ENCODE assay signal across 14 cellular contexts in the genomic region with DNA sequence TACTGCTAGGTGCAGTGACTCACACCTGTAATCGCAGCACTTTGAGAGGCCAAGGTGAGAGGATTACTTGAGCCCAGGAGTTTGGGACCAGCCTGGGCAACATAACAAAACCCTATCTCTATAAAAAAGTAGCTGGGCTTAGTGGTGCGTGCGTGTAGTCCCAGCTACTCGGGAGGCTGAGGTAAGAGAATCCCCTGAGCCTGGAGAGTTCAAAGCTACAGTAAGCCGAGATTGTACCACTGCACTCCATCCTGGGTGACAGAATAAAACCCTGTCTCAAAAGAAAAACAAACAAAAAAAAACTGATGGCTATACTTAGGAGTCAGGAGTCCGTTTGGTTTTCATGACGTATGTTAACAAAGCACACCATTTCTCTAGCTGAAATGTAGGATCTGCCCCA. TPM values are rescaled to one million over a fixed set of nuclear protein-coding genes. Genes with fewer than 3 reads are reported as not detected.
DNase-seq lines count a peak whose midpoint lies in the region; ATAC-seq and TF ChIP-seq lines count a peak whose summit lies in the region.
"Had no signal": no experiment of that assay in that cellular context is flagged by ENCODE, and none has a peak within 500 bp of the region (broad histone marks: within the 10 kb centered on the region; RNA-seq: fewer than 3 reads in every experiment).

No MANE protein-coding gene starts in this region.

- H3K9me3 Mint-ChIP-seq in activated CD8-positive, alpha-beta T cell treated with anti-CD3 and anti-CD28 coated beads for 36 hours, result no peaks in the 10 kb centered on the region
- H3K9me3 Mint-ChIP-seq in activated CD8-positive, alpha-beta T cell treated with anti-CD3 and anti-CD28 coated beads, Interleukin-2, amount 10 ng/mL, durations not matched to agents 7 days and 5 days (ENCODE audit: insufficient read depth), result no peaks in the 10 kb centered on the region
- no peaks in the 10 kb centered on the region for H3K9me3 Mint-ChIP-seq in endodermal cell

- BruUV-seq in OCI-LY7 (replicated peaks; lab: Mats Ljungman, UMichigan), result no TSS peak

- H3K4me1 Mint-ChIP-seq in activated CD8-positive, alpha-beta T cell treated with anti-CD3 and anti-CD28 coated beads for 36 hours (ENCODE audit: low read depth), result peaks cover 46% of the 10 kb centered on the region
- peaks cover 49% of the 10 kb centered on the region for H3K4me1 Mint-ChIP-seq in activated CD8-positive, alpha-beta T cell treated with anti-CD3 and anti-CD28 coated beads, Interleukin-2, amount 10 ng/mL, durations not matched to agents 7 days and 5 days (ENCODE audit: low read depth)
- H3K4me1 Mint-ChIP-seq in endodermal cell, result peaks cover 33% of the 10 kb centered on the region

- intact Hi-C loops in activated CD8-positive, alpha-beta T cell treated with anti-CD3 and anti-CD28 coated beads for 36 hours (cut with micrococcal nuclease), result loop anchor here (5.0 kb wide), 1 partner anchor 84 kb away; no protein-coding TSS in a partner anchor
- intact Hi-C loops in OCI-LY7 (cut with micrococcal nuclease; ENCODE audit: unreplicated experiment), result loop anchor here (5.0 kb wide), 1 partner anchor 204 kb away; no protein-coding TSS in a partner anchor
- intact Hi-C loops in sigmoid colon (cut with DNase I), result no loop called here
- intact Hi-C loops in ovary (cut with DNase I), result loop anchor here (5.0 to 10.0 kb wide), 5 partner anchors 64 to 1544 kb away; no protein-coding TSS in a partner anchor

- peak overlapping the region; percentile 27; the same call in 1 of the 2 replicates for H2AFZ ChIP-seq in OCI-LY7 (ENCODE audit: low read length)

- H3K27me3 ChIP-seq in endodermal cell (ENCODE audit: control insufficient read depth, insufficient read depth, low read length, poor library complexity, severe bottlenecking) (no peaks in the 10 kb centered on the region), sigmoid colon (no peaks in the 10 kb centered on the region), ovary (no peaks in the 10 kb centered on the region)
- H3K27me3 ChIP-seq: SJSA1 had no signal

- H3K79me2 ChIP-seq in OCI-LY7 (ENCODE audit: insufficient read depth, low read depth, low read length), result peaks cover 71% of the 10 kb centered on the region

- CTCF ChIA-PET in activated CD8-positive, alpha-beta T cell treated with anti-CD3 and anti-CD28 coated beads for 36 hours (lab: Charles Lee), result interaction anchor here (0.7 to 2.1 kb wide), 8 partner anchors 8 to 201 kb away, joined by 3 to 11 read pairs (median 4); no protein-coding TSS in a partner anchor
- CTCF ChIA-PET in activated CD8-positive, alpha-beta T cell treated with anti-CD3 and anti-CD28 coated beads, Interleukin-2, amount 10 ng/mL, durations not matched to agents 7 days and 5 days (lab: Charles Lee), result interaction anchor here (0.8 to 3.0 kb wide), 11 partner anchors 8 to 253 kb away, joined by 3 to 19 read pairs (median 7); no protein-coding TSS in a partner anchor
- CTCF ChIA-PET in OCI-LY7 (lab: Charles Lee; ENCODE audit: unreplicated experiment), result interaction anchor here (1.1 to 3.0 kb wide), 2 partner anchors 16 to 33 kb away, joined by 4 to 9 read pairs; no protein-coding TSS in a partner anchor

- peaks cover 62% of the 10 kb centered on the region for H3K4me1 ChIP-seq in OCI-LY7 (ENCODE audit: insufficient read depth, low read length, poor library complexity, severe bottlenecking)
- H3K4me1 ChIP-seq in endodermal cell (ENCODE audit: control insufficient read depth, insufficient read depth, low read length), result peaks cover 4% of the 10 kb centered on the region
- peaks cover 3 to 40% (median 37%) of the 10 kb centered on the region in 4 donors for H3K4me1 ChIP-seq in sigmoid colon
- peaks cover 1% of the 10 kb centered on the region for H3K4me1 ChIP-seq in ovary (ENCODE audit: insufficient read depth)

- TF ChIP-seq CTCF in activated CD8-positive, alpha-beta T cell treated with anti-CD3 and anti-CD28 coated beads for 36 hours (IDR thresholded peaks at IDR 0.05), result no peak
- TF ChIP-seq CTCF in OCI-LY7 (conservative IDR thresholded peaks at IDR 0.05; ENCODE audit: low read length) (no peak), endodermal cell (conservative IDR thresholded peaks at IDR 0.05) (no peak), sigmoid colon (IDR thresholded peaks at IDR 0.05) (no peak), ovary (IDR thresholded peaks at IDR 0.05) (no peak)

- H3K4me3 ChIP-seq in OCI-LY7 (ENCODE audit: low read depth, low read length, poor library complexity, severe bottlenecking) (peak overlapping the region; percentile 88), endodermal cell (ENCODE audit: low read length) (peak overlapping the region; percentile 88), sigmoid colon (no peak overlapping the region), ovary (no peak overlapping the region)
- H3K4me3 ChIP-seq: SJSA1 had no signal

- POLR2A ChIA-PET in activated CD8-positive, alpha-beta T cell treated with anti-CD3 and anti-CD28 coated beads for 36 hours (lab: Charles Lee), result interaction anchor here (0.6 to 4.3 kb wide), 6 partner anchors 8 to 98 kb away, joined by 3 to 20 read pairs (median 4); no protein-coding TSS in a partner anchor
- POLR2A ChIA-PET in activated CD8-positive, alpha-beta T cell treated with anti-CD3 and anti-CD28 coated beads, Interleukin-2, amount 10 ng/mL, durations not matched to agents 7 days and 5 days (lab: Charles Lee), result interaction anchor here (1.5 kb wide), 1 partner anchor 15 kb away, joined by 8 read pairs; no protein-coding TSS in a partner anchor
- POLR2A ChIA-PET in OCI-LY7 (lab: Charles Lee), result interaction anchor here (0.6 to 10.2 kb wide), 11 partner anchors 13 to 261 kb away, joined by 3 to 213 read pairs (median 11); no protein-coding TSS in a partner anchor

- H3K27me3 Mint-ChIP-seq in activated CD8-positive, alpha-beta T cell treated with anti-CD3 and anti-CD28 coated beads for 36 hours, result no peaks in the 10 kb centered on the region
- no peaks in the 10 kb centered on the region for H3K27me3 Mint-ChIP-seq in activated CD8-positive, alpha-beta T cell treated with anti-CD3 and anti-CD28 coated beads, Interleukin-2, amount 10 ng/mL, durations not matched to agents 7 days and 5 days (ENCODE audit: low read depth)
- H3K27me3 Mint-ChIP-seq in endodermal cell (ENCODE audit: insufficient read depth), result peaks cover 3% of the 10 kb centered on the region

- DNase-seq in activated CD8-positive, alpha-beta T cell treated with anti-CD3 and anti-CD28 coated beads for 36 hours, result no peak
- DNase-seq in activated CD8-positive, alpha-beta T cell treated with anti-CD3 and anti-CD28 coated beads, Interleukin-2, amount 10 ng/mL, durations not matched to agents 7 days and 5 days, result no peak
- DNase-seq in OCI-LY7 (ENCODE audit: low spot score) (peak; percentile 30), endodermal cell (no peak), sigmoid colon (no peak), ovary (no peak)
- no peak for DNase-seq in central memory CD4-positive, alpha-beta T cell
- DNase-seq: KBM-7; NCI-H345; retina; stimulated activated CD4-positive, alpha-beta T cell treated with anti-CD3 and anti-CD28 coated beads, Interleukin-2, amount 100 ng/mL, for 24 hours had no signal

- H3K27ac ChIP-seq in OCI-LY7 (ENCODE audit: low read depth, low read length, poor library complexity, severe bottlenecking), result peak overlapping the region; percentile 96
- H3K27ac ChIP-seq in endodermal cell (ENCODE audit: low read depth, low read length), result no peak overlapping the region
- H3K27ac ChIP-seq in sigmoid colon, result peak overlapping the region; percentile 97 to 99 (median 99)
- no peak overlapping the region for H3K27ac ChIP-seq in ovary
- H3K27ac ChIP-seq: 22Rv1, SJSA1 had no signal

- WGBS in endodermal cell (ENCODE audit: insufficient coverage in 1 of 2, insufficient read length in 1 of 2), 2 experiments, result 80 to 88% methylated on average over 3 to 7 of the region's 7 CpGs
- 87 to 91% methylated on average over 7 of the region's 7 CpGs for WGBS in sigmoid colon, 2 donors
- WGBS in ovary, 3 donors, result 77 to 94% (median 83%) methylated on average over 7 of the region's 7 CpGs

- TF ChIP-seq EP300 in sigmoid colon (IDR thresholded peaks at IDR 0.05) (no peak), ovary (IDR thresholded peaks at IDR 0.05) (no peak)

- H3K9ac ChIP-seq in endodermal cell (ENCODE audit: extremely low read depth, low read length, poor library complexity, severe bottlenecking), result no peak overlapping the region

- no peaks in the 10 kb centered on the region for H3K36me3 Mint-ChIP-seq in activated CD8-positive, alpha-beta T cell treated with anti-CD3 and anti-CD28 coated beads for 36 hours (ENCODE audit: low read depth)
- peaks cover 6% of the 10 kb centered on the region for H3K36me3 Mint-ChIP-seq in activated CD8-positive, alpha-beta T cell treated with anti-CD3 and anti-CD28 coated beads, Interleukin-2, amount 10 ng/mL, durations not matched to agents 7 days and 5 days (ENCODE audit: low read depth)
- H3K36me3 Mint-ChIP-seq in endodermal cell (ENCODE audit: low read depth), result no peaks in the 10 kb centered on the region

- H3K4me2 ChIP-seq in OCI-LY7 (ENCODE audit: low read length), result peak overlapping the region; percentile 98

- no peaks in the 10 kb centered on the region for H4K20me1 ChIP-seq in OCI-LY7 (ENCODE audit: insufficient read depth, low read length)

- H3K27ac Mint-ChIP-seq in activated CD8-positive, alpha-beta T cell treated with anti-CD3 and anti-CD28 coated beads for 36 hours, result peak overlapping the region; percentile 34
- H3K27ac Mint-ChIP-seq in activated CD8-positive, alpha-beta T cell treated with anti-CD3 and anti-CD28 coated beads, Interleukin-2, amount 10 ng/mL, durations not matched to agents 7 days and 5 days, result no peak overlapping the region
- H3K27ac Mint-ChIP-seq in endodermal cell, result no peak overlapping the region

- H3K9me3 ChIP-seq in OCI-LY7 (ENCODE audit: low read length) (no peaks in the 10 kb centered on the region), endodermal cell (ENCODE audit: control insufficient read depth, low read length) (no peaks in the 10 kb centered on the region), sigmoid colon (no peaks in the 10 kb centered on the region), ovary (no peaks in the 10 kb centered on the region)
- H3K9me3 ChIP-seq: SJSA1 had no signal

- TF ChIP-seq POLR2A in sigmoid colon (IDR thresholded peaks at IDR 0.05) (no peak), ovary (IDR thresholded peaks at IDR 0.05) (no peak)

- no peaks in the 10 kb centered on the region for H3K36me3 ChIP-seq in OCI-LY7 (ENCODE audit: insufficient read depth, low read length)
- no peaks in the 10 kb centered on the region for H3K36me3 ChIP-seq in endodermal cell (ENCODE audit: control insufficient read depth, insufficient read depth, low read length)
- no peaks in the 10 kb centered on the region for H3K36me3 ChIP-seq in sigmoid colon
- no peaks in the 10 kb centered on the region for H3K36me3 ChIP-seq in ovary

- H3K9me2 ChIP-seq in OCI-LY7 (ENCODE audit: insufficient read depth, low read length), result no peaks in the 10 kb centered on the region

- no peak for ATAC-seq in activated CD8-positive, alpha-beta T cell treated with anti-CD3 and anti-CD28 coated beads for 36 hours
- ATAC-seq in activated CD8-positive, alpha-beta T cell treated with anti-CD3 and anti-CD28 coated beads, Interleukin-2, amount 10 ng/mL, durations not matched to agents 7 days and 5 days, result no peak
- no peak for ATAC-seq in HG02610 (IDR thresholded peaks at IDR 0.05; ENCODE audit: unreplicated experiment)

- no peak overlapping the region for H3K4me3 Mint-ChIP-seq in activated CD8-positive, alpha-beta T cell treated with anti-CD3 and anti-CD28 coated beads for 36 hours
- H3K4me3 Mint-ChIP-seq in activated CD8-positive, alpha-beta T cell treated with anti-CD3 and anti-CD28 coated beads, Interleukin-2, amount 10 ng/mL, durations not matched to agents 7 days and 5 days, result no peak overlapping the region
- no peak overlapping the region for H3K4me3 Mint-ChIP-seq in endodermal cell

RNA-seq across cellular contexts. Expression of gene SGMS1, which starts 2.9 kb away (rescaled TPM):
- 10 to 100 TPM in 1 of 2 experiments, 1 to 10 TPM in 1; 9.0 to 10.6 TPM for total RNA-seq in activated CD8-positive, alpha-beta T cell treated with anti-CD3 and anti-CD28 coated beads for 36 hours
- total RNA-seq in activated CD8-positive, alpha-beta T cell treated with anti-CD3 and anti-CD28 coated beads, Interleukin-2, amount 10 ng/mL, durations not matched to agents 7 days and 5 days, result 10 to 100 TPM; 14.2 to 16.4 TPM
- 45.4 and 65.6 TPM in 2 replicates for total RNA-seq in OCI-LY7 (2014; rRNA removed; shearing (Covaris generic))
- total RNA-seq in OCI-LY7 (2022) (57.5 and 64.7 TPM in 2 replicates), endodermal cell (10 to 100 TPM; 12.0 to 14.3 TPM), sigmoid colon (10 to 100 TPM; 55.7 to 81.3 (median 62.3) TPM), ovary (10 to 100 TPM; 31.4 to 90.0 (median 39.1) TPM)
- polyA plus RNA-seq in endodermal cell (2013, experiment 1 of 2), result 8.3 TPM
- 6.9 TPM for polyA plus RNA-seq in endodermal cell (2013, experiment 2 of 2)
- polyA plus RNA-seq in sigmoid colon (1 to 10 TPM; 3.5 to 9.1 (median 3.6) TPM), ovary (10 to 100 TPM; 15.6 to 22.5 TPM)

Comparison
In these comparisons a context has a peak if more than half of its experiments do, and no peak if none do; other contexts are left out.
1. H3K27ac ChIP-seq: peak in OCI-LY7 (single experiment) and sigmoid colon (4 of 4); none in endodermal cell (single experiment) and ovary (0 of 2).
2. H3K4me3 ChIP-seq: peak in OCI-LY7 (single experiment) and endodermal cell (single experiment); none in sigmoid colon (0 of 4) and ovary (single experiment).